Comparison of ENCODE assay signal across 1 cellular context in the genomic region with DNA sequence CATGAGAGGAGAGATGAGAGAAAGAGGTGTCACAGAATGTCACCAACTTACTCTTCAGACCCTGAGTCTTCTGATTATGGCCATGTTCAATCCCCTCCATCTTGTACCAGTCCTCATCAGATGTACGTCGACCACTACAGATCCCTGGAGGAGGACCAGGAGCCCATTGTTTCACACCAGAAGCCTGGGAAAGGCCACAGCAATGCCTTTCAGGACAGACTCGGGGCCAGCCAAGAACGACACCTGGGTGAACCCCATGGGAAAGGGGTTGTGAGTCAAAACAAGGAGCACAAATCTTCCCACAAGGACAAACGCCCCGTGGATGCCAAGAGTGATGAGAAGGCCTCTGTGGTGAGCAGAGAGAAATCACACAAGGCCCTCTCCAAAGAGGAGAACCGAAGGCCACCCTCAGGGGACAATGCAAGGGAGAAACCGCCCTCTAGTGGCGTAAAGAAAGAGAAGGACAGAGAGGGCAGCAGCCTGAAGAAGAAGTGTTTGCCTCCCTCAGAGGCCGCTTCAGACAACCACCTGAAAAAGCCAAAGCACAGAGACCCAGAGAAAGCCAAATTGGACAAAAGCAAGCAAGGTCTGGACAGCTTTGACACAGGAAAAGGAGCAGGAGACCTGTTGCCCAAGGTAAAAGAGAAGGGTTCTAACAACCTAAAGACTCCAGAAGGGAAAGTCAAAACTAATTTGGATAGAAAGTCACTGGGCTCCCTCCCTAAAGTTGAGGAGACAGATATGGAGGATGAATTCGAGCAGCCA.
TF ChIP-seq lines count a peak whose summit lies in the region.

No MANE protein-coding gene starts in this region.

TF ChIP-seq in H1, 55 proteins besides CTCF, POLR2A, EP300 and RAD21:
- TF ChIP-seq CREB1 (IDR thresholded peaks at IDR 0.05) (no peak), KDM5A (IDR thresholded peaks at IDR 0.05; ENCODE audit: low read length) (no peak), NRF1 (IDR thresholded peaks at IDR 0.05; ENCODE audit: low read depth, low read length) (no peak), RNF2 (IDR thresholded peaks at IDR 0.05; ENCODE audit: borderline replicate concordance, low read depth, low read length, missing control alignments, poor library complexity, severe bottlenecking) (no peak), BACH1 (IDR thresholded peaks at IDR 0.05; ENCODE audit: low read length) (no peak), SIX5 (IDR thresholded peaks at IDR 0.05; ENCODE audit: low read depth, low read length) (no peak), MAFK (IDR thresholded peaks at IDR 0.05; ENCODE audit: low read depth, low read length) (no peak), CHD1 (IDR thresholded peaks at IDR 0.05; ENCODE audit: low read depth, low read length) (no peak), HDAC6 (IDR thresholded peaks at IDR 0.05; ENCODE audit: low read depth, low read length) (no peak), RXRA (IDR thresholded peaks at IDR 0.05; ENCODE audit: insufficient read depth, low read depth, low read length) (no peak), SP1 (IDR thresholded peaks at IDR 0.05; ENCODE audit: low read depth, low read length) (no peak), TAF7 (optimal IDR thresholded peaks at IDR 0.05; ENCODE audit: borderline replicate concordance, low read depth, low read length) (no peak), GABPA (IDR thresholded peaks at IDR 0.05; ENCODE audit: borderline replicate concordance, insufficient read depth, low read length) (no peak)
- TF ChIP-seq, protein P1, sequence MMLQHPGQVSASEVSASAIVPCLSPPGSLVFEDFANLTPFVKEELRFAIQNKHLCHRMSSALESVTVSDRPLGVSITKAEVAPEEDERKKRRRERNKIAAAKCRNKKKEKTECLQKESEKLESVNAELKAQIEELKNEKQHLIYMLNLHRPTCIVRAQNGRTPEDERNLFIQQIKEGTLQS (IDR thresholded peaks at IDR 0.05; ENCODE audit: insufficient read depth, low read depth, low read length), result no peak
- TF ChIP-seq, protein P2, sequence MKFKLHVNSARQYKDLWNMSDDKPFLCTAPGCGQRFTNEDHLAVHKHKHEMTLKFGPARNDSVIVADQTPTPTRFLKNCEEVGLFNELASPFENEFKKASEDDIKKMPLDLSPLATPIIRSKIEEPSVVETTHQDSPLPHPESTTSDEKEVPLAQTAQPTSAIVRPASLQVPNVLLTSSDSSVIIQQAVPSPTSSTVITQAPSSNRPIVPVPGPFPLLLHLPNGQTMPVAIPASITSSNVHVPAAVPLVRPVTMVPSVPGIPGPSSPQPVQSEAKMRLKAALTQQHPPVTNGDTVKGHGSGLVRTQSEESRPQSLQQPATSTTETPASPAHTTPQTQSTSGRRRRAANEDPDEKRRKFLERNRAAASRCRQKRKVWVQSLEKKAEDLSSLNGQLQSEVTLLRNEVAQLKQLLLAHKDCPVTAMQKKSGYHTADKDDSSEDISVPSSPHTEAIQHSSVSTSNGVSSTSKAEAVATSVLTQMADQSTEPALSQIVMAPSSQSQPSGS (IDR thresholded peaks at IDR 0.05; ENCODE audit: low read length), result no peak
- TF ChIP-seq, protein P3, sequence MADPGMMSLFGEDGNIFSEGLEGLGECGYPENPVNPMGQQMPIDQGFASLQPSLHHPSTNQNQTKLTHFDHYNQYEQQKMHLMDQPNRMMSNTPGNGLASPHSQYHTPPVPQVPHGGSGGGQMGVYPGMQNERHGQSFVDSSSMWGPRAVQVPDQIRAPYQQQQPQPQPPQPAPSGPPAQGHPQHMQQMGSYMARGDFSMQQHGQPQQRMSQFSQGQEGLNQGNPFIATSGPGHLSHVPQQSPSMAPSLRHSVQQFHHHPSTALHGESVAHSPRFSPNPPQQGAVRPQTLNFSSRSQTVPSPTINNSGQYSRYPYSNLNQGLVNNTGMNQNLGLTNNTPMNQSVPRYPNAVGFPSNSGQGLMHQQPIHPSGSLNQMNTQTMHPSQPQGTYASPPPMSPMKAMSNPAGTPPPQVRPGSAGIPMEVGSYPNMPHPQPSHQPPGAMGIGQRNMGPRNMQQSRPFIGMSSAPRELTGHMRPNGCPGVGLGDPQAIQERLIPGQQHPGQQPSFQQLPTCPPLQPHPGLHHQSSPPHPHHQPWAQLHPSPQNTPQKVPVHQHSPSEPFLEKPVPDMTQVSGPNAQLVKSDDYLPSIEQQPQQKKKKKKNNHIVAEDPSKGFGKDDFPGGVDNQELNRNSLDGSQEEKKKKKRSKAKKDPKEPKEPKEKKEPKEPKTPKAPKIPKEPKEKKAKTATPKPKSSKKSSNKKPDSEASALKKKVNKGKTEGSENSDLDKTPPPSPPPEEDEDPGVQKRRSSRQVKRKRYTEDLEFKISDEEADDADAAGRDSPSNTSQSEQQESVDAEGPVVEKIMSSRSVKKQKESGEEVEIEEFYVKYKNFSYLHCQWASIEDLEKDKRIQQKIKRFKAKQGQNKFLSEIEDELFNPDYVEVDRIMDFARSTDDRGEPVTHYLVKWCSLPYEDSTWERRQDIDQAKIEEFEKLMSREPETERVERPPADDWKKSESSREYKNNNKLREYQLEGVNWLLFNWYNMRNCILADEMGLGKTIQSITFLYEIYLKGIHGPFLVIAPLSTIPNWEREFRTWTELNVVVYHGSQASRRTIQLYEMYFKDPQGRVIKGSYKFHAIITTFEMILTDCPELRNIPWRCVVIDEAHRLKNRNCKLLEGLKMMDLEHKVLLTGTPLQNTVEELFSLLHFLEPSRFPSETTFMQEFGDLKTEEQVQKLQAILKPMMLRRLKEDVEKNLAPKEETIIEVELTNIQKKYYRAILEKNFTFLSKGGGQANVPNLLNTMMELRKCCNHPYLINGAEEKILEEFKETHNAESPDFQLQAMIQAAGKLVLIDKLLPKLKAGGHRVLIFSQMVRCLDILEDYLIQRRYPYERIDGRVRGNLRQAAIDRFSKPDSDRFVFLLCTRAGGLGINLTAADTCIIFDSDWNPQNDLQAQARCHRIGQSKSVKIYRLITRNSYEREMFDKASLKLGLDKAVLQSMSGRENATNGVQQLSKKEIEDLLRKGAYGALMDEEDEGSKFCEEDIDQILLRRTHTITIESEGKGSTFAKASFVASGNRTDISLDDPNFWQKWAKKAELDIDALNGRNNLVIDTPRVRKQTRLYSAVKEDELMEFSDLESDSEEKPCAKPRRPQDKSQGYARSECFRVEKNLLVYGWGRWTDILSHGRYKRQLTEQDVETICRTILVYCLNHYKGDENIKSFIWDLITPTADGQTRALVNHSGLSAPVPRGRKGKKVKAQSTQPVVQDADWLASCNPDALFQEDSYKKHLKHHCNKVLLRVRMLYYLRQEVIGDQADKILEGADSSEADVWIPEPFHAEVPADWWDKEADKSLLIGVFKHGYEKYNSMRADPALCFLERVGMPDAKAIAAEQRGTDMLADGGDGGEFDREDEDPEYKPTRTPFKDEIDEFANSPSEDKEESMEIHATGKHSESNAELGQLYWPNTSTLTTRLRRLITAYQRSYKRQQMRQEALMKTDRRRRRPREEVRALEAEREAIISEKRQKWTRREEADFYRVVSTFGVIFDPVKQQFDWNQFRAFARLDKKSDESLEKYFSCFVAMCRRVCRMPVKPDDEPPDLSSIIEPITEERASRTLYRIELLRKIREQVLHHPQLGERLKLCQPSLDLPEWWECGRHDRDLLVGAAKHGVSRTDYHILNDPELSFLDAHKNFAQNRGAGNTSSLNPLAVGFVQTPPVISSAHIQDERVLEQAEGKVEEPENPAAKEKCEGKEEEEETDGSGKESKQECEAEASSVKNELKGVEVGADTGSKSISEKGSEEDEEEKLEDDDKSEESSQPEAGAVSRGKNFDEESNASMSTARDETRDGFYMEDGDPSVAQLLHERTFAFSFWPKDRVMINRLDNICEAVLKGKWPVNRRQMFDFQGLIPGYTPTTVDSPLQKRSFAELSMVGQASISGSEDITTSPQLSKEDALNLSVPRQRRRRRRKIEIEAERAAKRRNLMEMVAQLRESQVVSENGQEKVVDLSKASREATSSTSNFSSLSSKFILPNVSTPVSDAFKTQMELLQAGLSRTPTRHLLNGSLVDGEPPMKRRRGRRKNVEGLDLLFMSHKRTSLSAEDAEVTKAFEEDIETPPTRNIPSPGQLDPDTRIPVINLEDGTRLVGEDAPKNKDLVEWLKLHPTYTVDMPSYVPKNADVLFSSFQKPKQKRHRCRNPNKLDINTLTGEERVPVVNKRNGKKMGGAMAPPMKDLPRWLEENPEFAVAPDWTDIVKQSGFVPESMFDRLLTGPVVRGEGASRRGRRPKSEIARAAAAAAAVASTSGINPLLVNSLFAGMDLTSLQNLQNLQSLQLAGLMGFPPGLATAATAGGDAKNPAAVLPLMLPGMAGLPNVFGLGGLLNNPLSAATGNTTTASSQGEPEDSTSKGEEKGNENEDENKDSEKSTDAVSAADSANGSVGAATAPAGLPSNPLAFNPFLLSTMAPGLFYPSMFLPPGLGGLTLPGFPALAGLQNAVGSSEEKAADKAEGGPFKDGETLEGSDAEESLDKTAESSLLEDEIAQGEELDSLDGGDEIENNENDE (IDR thresholded peaks at IDR 0.05; ENCODE audit: insufficient replicate concordance, low read length), result no peak
